In the genomic region with DNA sequence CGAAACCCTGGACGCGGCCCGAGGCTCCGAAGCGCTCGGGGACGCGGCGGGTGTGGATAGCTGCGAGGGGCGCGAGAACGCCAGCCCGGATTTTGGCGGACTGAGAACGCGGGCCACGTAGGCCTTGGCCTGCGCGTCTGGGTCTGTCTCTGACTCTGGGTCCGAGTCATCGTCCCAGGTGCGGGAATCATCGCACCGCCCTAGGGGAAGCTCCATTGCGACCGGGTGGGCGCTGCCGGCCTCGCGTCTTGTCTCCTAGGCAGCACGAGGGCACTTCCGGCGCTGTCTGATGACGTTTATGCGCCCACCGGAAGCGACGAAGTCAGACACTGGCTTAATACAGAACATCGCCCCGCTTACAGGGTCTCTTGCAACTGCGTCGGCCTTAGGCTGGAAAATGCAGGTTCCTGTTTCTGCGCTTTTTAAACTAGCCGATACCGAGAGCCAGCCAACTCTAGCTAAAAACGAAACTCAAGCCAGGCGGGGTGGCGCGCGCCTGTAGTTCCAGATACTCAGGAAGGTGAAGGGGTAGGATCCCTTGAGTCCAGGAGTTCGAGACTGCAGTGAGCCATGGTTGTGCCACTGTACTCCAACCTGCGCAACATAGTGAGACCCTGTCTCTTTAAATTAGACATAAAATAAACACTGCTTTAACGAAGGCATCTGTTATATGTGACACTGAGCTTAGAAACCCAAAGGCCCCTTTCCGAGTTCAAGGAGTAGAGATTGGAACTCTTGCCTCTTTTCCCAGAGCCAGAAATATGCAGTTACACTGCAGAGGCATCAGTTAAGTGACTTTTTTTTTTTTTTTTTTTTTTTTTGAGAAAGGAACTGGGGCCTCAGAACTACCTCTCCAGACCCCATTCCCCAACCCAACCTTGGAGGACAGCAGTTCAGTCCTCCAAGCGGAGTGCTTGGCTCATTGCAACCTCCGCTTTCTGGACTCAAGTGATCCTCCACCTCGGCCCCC, we compare ENCODE assay signal across 1 cellular context.
TF ChIP-seq lines count a peak whose summit lies in the region.

A gene (minus strand): TSS at position 266 of the 970 bp plus-strand sequence. CDS start 50 bp downstream, at position 216.

TF ChIP-seq in HEK293, 187 proteins besides CTCF, POLR2A, EP300 and RAD21 (continued from another document and continues in another):
- TF ChIP-seq ZNF660 (tag by site-specific recombination; IDR thresholded peaks at IDR 0.05) = peak; percentile 80
- TF ChIP-seq ZNF416 (tag by site-specific recombination; IDR thresholded peaks at IDR 0.05) = no peak
- TF ChIP-seq, protein P1, sequence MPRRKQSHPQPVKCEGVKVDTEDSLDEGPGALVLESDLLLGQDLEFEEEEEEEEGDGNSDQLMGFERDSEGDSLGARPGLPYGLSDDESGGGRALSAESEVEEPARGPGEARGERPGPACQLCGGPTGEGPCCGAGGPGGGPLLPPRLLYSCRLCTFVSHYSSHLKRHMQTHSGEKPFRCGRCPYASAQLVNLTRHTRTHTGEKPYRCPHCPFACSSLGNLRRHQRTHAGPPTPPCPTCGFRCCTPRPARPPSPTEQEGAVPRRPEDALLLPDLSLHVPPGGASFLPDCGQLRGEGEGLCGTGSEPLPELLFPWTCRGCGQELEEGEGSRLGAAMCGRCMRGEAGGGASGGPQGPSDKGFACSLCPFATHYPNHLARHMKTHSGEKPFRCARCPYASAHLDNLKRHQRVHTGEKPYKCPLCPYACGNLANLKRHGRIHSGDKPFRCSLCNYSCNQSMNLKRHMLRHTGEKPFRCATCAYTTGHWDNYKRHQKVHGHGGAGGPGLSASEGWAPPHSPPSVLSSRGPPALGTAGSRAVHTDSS (tag by site-specific recombination; IDR thresholded peaks at IDR 0.05) = no peak
- TF ChIP-seq, protein P2, sequence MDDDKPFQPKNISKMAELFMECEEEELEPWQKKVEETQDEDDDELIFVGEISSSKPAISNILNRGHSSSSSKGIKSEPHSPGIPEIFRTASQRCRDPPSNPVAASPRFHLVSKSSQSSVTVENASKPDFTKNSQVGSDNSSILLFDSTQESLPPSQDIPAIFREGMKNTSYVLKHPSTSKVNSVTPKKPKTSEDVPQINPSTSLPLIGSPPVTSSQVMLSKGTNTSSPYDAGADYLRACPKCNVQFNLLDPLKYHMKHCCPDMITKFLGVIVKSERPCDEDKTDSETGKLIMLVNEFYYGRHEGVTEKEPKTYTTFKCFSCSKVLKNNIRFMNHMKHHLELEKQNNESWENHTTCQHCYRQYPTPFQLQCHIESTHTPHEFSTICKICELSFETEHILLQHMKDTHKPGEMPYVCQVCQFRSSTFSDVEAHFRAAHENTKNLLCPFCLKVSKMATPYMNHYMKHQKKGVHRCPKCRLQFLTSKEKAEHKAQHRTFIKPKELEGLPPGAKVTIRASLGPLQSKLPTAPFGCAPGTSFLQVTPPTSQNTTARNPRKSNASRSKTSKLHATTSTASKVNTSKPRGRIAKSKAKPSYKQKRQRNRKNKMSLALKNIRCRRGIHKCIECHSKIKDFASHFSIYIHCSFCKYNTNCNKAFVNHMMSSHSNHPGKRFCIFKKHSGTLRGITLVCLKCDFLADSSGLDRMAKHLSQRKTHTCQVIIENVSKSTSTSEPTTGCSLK (tag by site-specific recombination; IDR thresholded peaks at IDR 0.05) = no peak
- TF ChIP-seq ZNF768 (tag by site-specific recombination; IDR thresholded peaks at IDR 0.05) = no peak
- TF ChIP-seq, protein P3, sequence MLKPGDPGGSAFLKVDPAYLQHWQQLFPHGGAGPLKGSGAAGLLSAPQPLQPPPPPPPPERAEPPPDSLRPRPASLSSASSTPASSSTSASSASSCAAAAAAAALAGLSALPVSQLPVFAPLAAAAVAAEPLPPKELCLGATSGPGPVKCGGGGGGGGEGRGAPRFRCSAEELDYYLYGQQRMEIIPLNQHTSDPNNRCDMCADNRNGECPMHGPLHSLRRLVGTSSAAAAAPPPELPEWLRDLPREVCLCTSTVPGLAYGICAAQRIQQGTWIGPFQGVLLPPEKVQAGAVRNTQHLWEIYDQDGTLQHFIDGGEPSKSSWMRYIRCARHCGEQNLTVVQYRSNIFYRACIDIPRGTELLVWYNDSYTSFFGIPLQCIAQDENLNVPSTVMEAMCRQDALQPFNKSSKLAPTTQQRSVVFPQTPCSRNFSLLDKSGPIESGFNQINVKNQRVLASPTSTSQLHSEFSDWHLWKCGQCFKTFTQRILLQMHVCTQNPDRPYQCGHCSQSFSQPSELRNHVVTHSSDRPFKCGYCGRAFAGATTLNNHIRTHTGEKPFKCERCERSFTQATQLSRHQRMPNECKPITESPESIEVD (tag by site-specific recombination; IDR thresholded peaks at IDR 0.05) = no peak
- no peak for TF ChIP-seq ZNF223 (tag by site-specific recombination; IDR thresholded peaks at IDR 0.05)
- TF ChIP-seq IKZF3 (tag by site-specific recombination; IDR thresholded peaks at IDR 0.05) = no peak
- no peak for TF ChIP-seq ZNF121 (tag by site-specific recombination; IDR thresholded peaks at IDR 0.05)
- no peak for TF ChIP-seq ZNF677 (tag by site-specific recombination; IDR thresholded peaks at IDR 0.05)
- TF ChIP-seq ZNF202 (tag by site-specific recombination; IDR thresholded peaks at IDR 0.05; ENCODE audit: borderline replicate concordance) = no peak
- no peak for TF ChIP-seq ZNF292 (tag by site-specific recombination; IDR thresholded peaks at IDR 0.05; ENCODE audit: borderline replicate concordance, low read depth)
- TF ChIP-seq, protein P4, sequence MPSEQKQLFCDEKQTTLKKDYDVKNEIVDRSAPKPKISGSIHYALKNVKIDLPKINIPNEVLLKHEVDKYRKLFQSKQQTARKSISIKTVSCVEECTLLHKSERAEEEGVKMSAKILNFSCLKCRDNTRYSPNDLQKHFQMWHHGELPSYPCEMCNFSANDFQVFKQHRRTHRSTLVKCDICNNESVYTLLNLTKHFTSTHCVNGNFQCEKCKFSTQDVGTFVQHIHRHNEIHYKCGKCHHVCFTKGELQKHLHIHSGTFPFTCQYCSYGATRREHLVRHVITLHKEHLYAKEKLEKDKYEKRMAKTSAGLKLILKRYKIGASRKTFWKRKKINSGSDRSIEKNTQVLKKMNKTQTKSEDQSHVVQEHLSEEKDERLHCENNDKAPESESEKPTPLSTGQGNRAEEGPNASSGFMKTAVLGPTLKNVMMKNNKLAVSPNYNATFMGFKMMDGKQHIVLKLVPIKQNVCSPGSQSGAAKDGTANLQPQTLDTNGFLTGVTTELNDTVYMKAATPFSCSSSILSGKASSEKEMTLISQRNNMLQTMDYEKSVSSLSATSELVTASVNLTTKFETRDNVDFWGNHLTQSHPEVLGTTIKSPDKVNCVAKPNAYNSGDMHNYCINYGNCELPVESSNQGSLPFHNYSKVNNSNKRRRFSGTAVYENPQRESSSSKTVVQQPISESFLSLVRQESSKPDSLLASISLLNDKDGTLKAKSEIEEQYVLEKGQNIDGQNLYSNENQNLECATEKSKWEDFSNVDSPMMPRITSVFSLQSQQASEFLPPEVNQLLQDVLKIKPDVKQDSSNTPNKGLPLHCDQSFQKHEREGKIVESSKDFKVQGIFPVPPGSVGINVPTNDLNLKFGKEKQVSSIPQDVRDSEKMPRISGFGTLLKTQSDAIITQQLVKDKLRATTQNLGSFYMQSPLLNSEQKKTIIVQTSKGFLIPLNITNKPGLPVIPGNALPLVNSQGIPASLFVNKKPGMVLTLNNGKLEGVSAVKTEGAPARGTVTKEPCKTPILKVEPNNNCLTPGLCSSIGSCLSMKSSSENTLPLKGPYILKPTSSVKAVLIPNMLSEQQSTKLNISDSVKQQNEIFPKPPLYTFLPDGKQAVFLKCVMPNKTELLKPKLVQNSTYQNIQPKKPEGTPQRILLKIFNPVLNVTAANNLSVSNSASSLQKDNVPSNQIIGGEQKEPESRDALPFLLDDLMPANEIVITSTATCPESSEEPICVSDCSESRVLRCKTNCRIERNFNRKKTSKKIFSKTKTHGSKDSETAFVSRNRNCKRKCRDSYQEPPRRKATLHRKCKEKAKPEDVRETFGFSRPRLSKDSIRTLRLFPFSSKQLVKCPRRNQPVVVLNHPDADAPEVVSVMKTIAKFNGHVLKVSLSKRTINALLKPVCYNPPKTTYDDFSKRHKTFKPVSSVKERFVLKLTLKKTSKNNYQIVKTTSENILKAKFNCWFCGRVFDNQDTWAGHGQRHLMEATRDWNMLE (tag by site-specific recombination; conservative IDR thresholded peaks at IDR 0.05; ENCODE audit: low read depth) = peak; percentile 63; the same call in 1 of the 2 replicates
- TF ChIP-seq ZNF701 (tag by site-specific recombination; IDR thresholded peaks at IDR 0.05) = no peak
- TF ChIP-seq ZNF626 (tag by site-specific recombination; IDR thresholded peaks at IDR 0.05) = no peak
- no peak for TF ChIP-seq ZNF654 (tag by site-specific recombination; IDR thresholded peaks at IDR 0.05; ENCODE audit: low read depth)
- TF ChIP-seq ZFP69B (tag by site-specific recombination; IDR thresholded peaks at IDR 0.05) = peak; percentile 42
- no peak for TF ChIP-seq SCRT1 (tag by site-specific recombination; IDR thresholded peaks at IDR 0.05; ENCODE audit: borderline replicate concordance)
- TF ChIP-seq, protein P5, sequence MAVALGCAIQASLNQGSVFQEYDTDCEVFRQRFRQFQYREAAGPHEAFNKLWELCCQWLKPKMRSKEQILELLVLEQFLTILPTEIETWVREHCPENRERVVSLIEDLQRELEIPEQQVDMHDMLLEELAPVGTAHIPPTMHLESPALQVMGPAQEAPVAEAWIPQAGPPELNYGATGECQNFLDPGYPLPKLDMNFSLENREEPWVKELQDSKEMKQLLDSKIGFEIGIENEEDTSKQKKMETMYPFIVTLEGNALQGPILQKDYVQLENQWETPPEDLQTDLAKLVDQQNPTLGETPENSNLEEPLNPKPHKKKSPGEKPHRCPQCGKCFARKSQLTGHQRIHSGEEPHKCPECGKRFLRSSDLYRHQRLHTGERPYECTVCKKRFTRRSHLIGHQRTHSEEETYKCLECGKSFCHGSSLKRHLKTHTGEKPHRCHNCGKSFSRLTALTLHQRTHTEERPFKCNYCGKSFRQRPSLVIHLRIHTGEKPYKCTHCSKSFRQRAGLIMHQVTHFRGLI (tag by site-specific recombination; IDR thresholded peaks at IDR 0.05) = 0 out of 2 replicates have a peak, but pooled peaks have one; percentile 22
- no peak for TF ChIP-seq ZBTB1 (tag by site-specific recombination; IDR thresholded peaks at IDR 0.05)
- TF ChIP-seq ZNF670 (tag by site-specific recombination; IDR thresholded peaks at IDR 0.05; ENCODE audit: low read depth) = no peak
- TF ChIP-seq, protein P6, sequence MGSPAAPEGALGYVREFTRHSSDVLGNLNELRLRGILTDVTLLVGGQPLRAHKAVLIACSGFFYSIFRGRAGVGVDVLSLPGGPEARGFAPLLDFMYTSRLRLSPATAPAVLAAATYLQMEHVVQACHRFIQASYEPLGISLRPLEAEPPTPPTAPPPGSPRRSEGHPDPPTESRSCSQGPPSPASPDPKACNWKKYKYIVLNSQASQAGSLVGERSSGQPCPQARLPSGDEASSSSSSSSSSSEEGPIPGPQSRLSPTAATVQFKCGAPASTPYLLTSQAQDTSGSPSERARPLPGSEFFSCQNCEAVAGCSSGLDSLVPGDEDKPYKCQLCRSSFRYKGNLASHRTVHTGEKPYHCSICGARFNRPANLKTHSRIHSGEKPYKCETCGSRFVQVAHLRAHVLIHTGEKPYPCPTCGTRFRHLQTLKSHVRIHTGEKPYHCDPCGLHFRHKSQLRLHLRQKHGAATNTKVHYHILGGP (tag by site-specific recombination; IDR thresholded peaks at IDR 0.05) = 0 out of 2 replicates have a peak, but pooled peaks have one; percentile 49
- TF ChIP-seq ZNF266 (tag by site-specific recombination; IDR thresholded peaks at IDR 0.05; ENCODE audit: low read depth) = no peak; the same call in 1 of the 2 replicates
- TF ChIP-seq ZNF274 (IDR thresholded peaks at IDR 0.05; ENCODE audit: low read length) = no peak
- no peak for TF ChIP-seq ZNF274 (tag by site-specific recombination; IDR thresholded peaks at IDR 0.05; ENCODE audit: borderline replicate concordance)
- no peak for TF ChIP-seq ZNF544 (tag by site-specific recombination; IDR thresholded peaks at IDR 0.05)
- no peak for TF ChIP-seq GLI2 (tag by site-specific recombination; IDR thresholded peaks at IDR 0.05; ENCODE audit: borderline replicate concordance, low read depth)
- no peak for TF ChIP-seq ZNF830 (tag by site-specific recombination; IDR thresholded peaks at IDR 0.05; ENCODE audit: low read depth)
- TF ChIP-seq ZNF571 (tag by site-specific recombination; IDR thresholded peaks at IDR 0.05) = no peak
- TF ChIP-seq ZNF391 (tag by site-specific recombination; IDR thresholded peaks at IDR 0.05; ENCODE audit: borderline replicate concordance, low read depth) = peak; percentile 26; the same call in 1 of the 2 replicates
- peak; percentile 62 for TF ChIP-seq KLF8 (tag by site-specific recombination; IDR thresholded peaks at IDR 0.05)
- TF ChIP-seq ZNF133 (tag by site-specific recombination; IDR thresholded peaks at IDR 0.05) = no peak
- TF ChIP-seq KLF1 (tag by site-specific recombination; IDR thresholded peaks at IDR 0.05) = 0 out of 2 replicates have a peak, but pooled peaks have one; percentile 11
- no peak for TF ChIP-seq ZNF214 (tag by site-specific recombination; IDR thresholded peaks at IDR 0.05; ENCODE audit: borderline replicate concordance)
- TF ChIP-seq ZNF24 (tag by site-specific recombination; IDR thresholded peaks at IDR 0.05) = peak; percentile 61; the same call in 1 of the 2 replicates
- TF ChIP-seq, protein P7, sequence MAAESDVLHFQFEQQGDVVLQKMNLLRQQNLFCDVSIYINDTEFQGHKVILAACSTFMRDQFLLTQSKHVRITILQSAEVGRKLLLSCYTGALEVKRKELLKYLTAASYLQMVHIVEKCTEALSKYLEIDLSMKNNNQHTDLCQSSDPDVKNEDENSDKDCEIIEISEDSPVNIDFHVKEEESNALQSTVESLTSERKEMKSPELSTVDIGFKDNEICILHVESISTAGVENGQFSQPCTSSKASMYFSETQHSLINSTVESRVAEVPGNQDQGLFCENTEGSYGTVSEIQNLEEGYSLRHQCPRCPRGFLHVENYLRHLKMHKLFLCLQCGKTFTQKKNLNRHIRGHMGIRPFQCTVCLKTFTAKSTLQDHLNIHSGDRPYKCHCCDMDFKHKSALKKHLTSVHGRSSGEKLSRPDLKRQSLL (tag by site-specific recombination; IDR thresholded peaks at IDR 0.05) = no peak
- no peak for TF ChIP-seq ZNF623 (tag by site-specific recombination; IDR thresholded peaks at IDR 0.05)
- no peak for TF ChIP-seq ZNF837 (tag by site-specific recombination; IDR thresholded peaks at IDR 0.05)
- TF ChIP-seq ZNF112 (tag by site-specific recombination; IDR thresholded peaks at IDR 0.05) = no peak
- TF ChIP-seq OSR2 (tag by site-specific recombination; IDR thresholded peaks at IDR 0.05) = no peak
- peak; percentile 95 for TF ChIP-seq ZBTB17 (tag by site-specific recombination; IDR thresholded peaks at IDR 0.05)
- no peak for TF ChIP-seq ZNF211 (tag by site-specific recombination; IDR thresholded peaks at IDR 0.05; ENCODE audit: low read depth)
- peak; percentile 79; the same call in 1 of the 2 replicates for TF ChIP-seq KLF10 (tag by site-specific recombination; IDR thresholded peaks at IDR 0.05)
- TF ChIP-seq ZNF548 (tag by site-specific recombination; IDR thresholded peaks at IDR 0.05) = no peak
- TF ChIP-seq ZNF777 (tag by site-specific recombination; IDR thresholded peaks at IDR 0.05; ENCODE audit: borderline replicate concordance) = no peak
- no peak for TF ChIP-seq ZNF37A (tag by site-specific recombination; IDR thresholded peaks at IDR 0.05)
- peak; percentile 82; the same call in 1 of the 2 replicates for TF ChIP-seq ZNF501 (tag by site-specific recombination; IDR thresholded peaks at IDR 0.05)
- peak; percentile 67; the same call in 1 of the 2 replicates for TF ChIP-seq KLF9 (tag by site-specific recombination; IDR thresholded peaks at IDR 0.05; ENCODE audit: low read depth)
- TF ChIP-seq ZNF785 (tag by site-specific recombination; IDR thresholded peaks at IDR 0.05) = no peak
- TF ChIP-seq ZNF747 (tag by site-specific recombination; IDR thresholded peaks at IDR 0.05) = no peak
